ENCODE assay signal across 15 cellular contexts in genomic region chr4:156778606-156779005, GRCh38.
DNase-seq lines count a peak whose midpoint lies in the region; ATAC-seq, FAIRE-seq and TF ChIP-seq lines count a peak whose summit lies in the region.
"Had no signal": no experiment of that assay in that cellular context is flagged by ENCODE, and none has a peak within 500 bp of the region (broad histone marks: within the 10 kb centered on the region; RNA-seq: fewer than 3 reads in every experiment).

No MANE protein-coding gene starts in this region.

- intact Hi-C loops in mammary epithelial cell (cut with micrococcal nuclease): loop anchor here (1.0 to 10.0 kb wide), 3 partner anchors 20 to 184 kb away; no protein-coding TSS in a partner anchor
- intact Hi-C loops in HepG2 (cut with micrococcal nuclease; ENCODE audit: unreplicated experiment): loop anchor here (2.0 kb wide), 1 partner anchor 14 kb away; no protein-coding TSS in a partner anchor

- 73% methylated on average over 1 of the region's 1 CpG for WGBS in mammary epithelial cell (ENCODE audit: low coverage, missing lambda C conversion rate)
- 92% methylated on average over 1 of the region's 1 CpG for WGBS in HepG2 (ENCODE audit: low lambda C conversion rate)

- H3K4me2 ChIP-seq in mammary epithelial cell (ENCODE audit: insufficient read depth, low read depth, low read length) (peak overlapping the region; percentile 14), HepG2 (ENCODE audit: low read depth, low read length) (no peak overlapping the region)

- POLR2A ChIA-PET in HepG2 (lab: Yijun Ruan, JAX): no interaction called here

- TF ChIP-seq CTCF in AG09319 (IDR thresholded peaks at IDR 0.05; ENCODE audit: low read depth, low read length) (no peak), mammary epithelial cell (conservative IDR thresholded peaks at IDR 0.05 in 1 of 2, IDR thresholded peaks at IDR 0.05 in 1 of 2; ENCODE audit: extremely low read depth in 1 of 2, insufficient read depth in 1 of 2, low read depth in 1 of 2, low read length in 2 of 2) (no peak), HepG2 (CRISPR knock-in tag; IDR thresholded peaks at IDR 0.05) (no peak)

- H3K9ac ChIP-seq in mammary epithelial cell (ENCODE audit: insufficient read depth, low read length) (peak overlapping the region; percentile 42), HepG2 (ENCODE audit: insufficient read depth, low read depth, low read length) (no peak overlapping the region)

- H2AFZ ChIP-seq in mammary epithelial cell (ENCODE audit: low read depth, low read length): no peak overlapping the region
- H2AFZ ChIP-seq in HepG2 (ENCODE audit: low read length): no peak overlapping the region

- H3K79me2 ChIP-seq in mammary epithelial cell (ENCODE audit: insufficient read depth, low read length) (peaks cover 38% of the 10 kb centered on the region), HepG2 (ENCODE audit: insufficient read depth, low read length) (no peaks in the 10 kb centered on the region)

- TF ChIP-seq POLR2A in HepG2 (IDR thresholded peaks at IDR 0.05; ENCODE audit: insufficient read depth in 1 of 2, low read depth in 2 of 2, low read length in 2 of 2): no peak

- CTCF ChIA-PET in mammary epithelial cell (lab: Charles Lee; ENCODE audit: low non-redundant PET) (no interaction called here), HepG2 (lab: Yijun Ruan, JAX; ENCODE audit: low intra/inter-chr PET ratio, low total read pairs) (no interaction called here)

- TF ChIP-seq RAD21 in HepG2 (CRISPR knock-in tag; IDR thresholded peaks at IDR 0.05): no peak

- H3K4me1 ChIP-seq in mammary epithelial cell (ENCODE audit: insufficient read depth, low read length) (peaks cover 77% of the 10 kb centered on the region), HepG2 (ENCODE audit: insufficient read depth, low read length) (peaks cover 29% of the 10 kb centered on the region)

- DNase-seq in AG09319 (ENCODE audit: extremely low read depth, low read depth): peak; percentile 59
- peak; percentile 46 for DNase-seq in HS-5 (ENCODE audit: low read depth)
- peak; percentile 71 for DNase-seq in mammary epithelial cell
- peak; percentile 45 for DNase-seq in HepG2 (ENCODE audit: low spot score)
- DNase-seq in NCI-H128 (lab: John Stamatoyannopoulos, UW; ENCODE audit: unreplicated experiment): no peak
- no peak for DNase-seq in GF-D8 (lab: John Stamatoyannopoulos, UW)
- DNase-seq: activated CD4-positive, alpha-beta memory T cell treated with anti-CD3 and anti-CD28 coated beads for 36 hours; activated gamma-delta T cell; C1 segment of cervical spinal cord; erythroblast; MG63 had no signal

- BruUV-seq in mammary epithelial cell (replicated peaks; lab: Mats Ljungman, UMichigan) (no TSS peak), HepG2 (replicated peaks; lab: Mats Ljungman, UMichigan) (no TSS peak)

- H3K27ac ChIP-seq in mammary epithelial cell (ENCODE audit: insufficient read depth, low read depth, low read length): peak overlapping the region; percentile 98
- H3K27ac ChIP-seq in HepG2 (ENCODE audit: extremely low read length, insufficient read depth, low read length): peak overlapping the region; percentile 20

- in situ Hi-C loops in mammary epithelial cell (cut with MboI; ENCODE audit: low sequenced_read_pairs in 2 of 2): loop anchor here in 1 of 2 donors (10.0 kb wide), 1 partner anchor 304 kb away; no protein-coding TSS in a partner anchor
- in situ Hi-C loops in HepG2 (cut with HindIII; ENCODE audit: extremely low pct_ligation_motif_present, low pct_unique_long_range_greater_than_20kb): no loop called here

- H3K9me3 ChIP-seq in mammary epithelial cell (replicated peaks; ENCODE audit: insufficient read depth, low read length) (no peaks in the 10 kb centered on the region), HepG2 (ENCODE audit: low read length) (no peaks in the 10 kb centered on the region)
- H3K9me3 ChIP-seq: MG63 had no signal

- H3K4me3 ChIP-seq in mammary epithelial cell (replicated peaks in 1 of 3; ENCODE audit: insufficient read depth in 1 of 3, low read depth in 2 of 3, low read length in 3 of 3) (no peak overlapping the region), HepG2 (replicated peaks in 1 of 3; ENCODE audit: insufficient read depth in 1 of 3, low read depth in 2 of 3, low read length in 3 of 3) (no peak overlapping the region)
- H3K4me3 ChIP-seq: MG63 had no signal

- H3K27me3 ChIP-seq in mammary epithelial cell (ENCODE audit: insufficient read depth, low read length) (no peaks in the 10 kb centered on the region), HepG2 (ENCODE audit: control insufficient read depth in 1 of 2, insufficient read depth in 2 of 2, low read length in 2 of 2) (no peaks in the 10 kb centered on the region)
- H3K27me3 ChIP-seq: MG63 had no signal

- H4K20me1 ChIP-seq in mammary epithelial cell (ENCODE audit: insufficient read depth, low read length): no peaks in the 10 kb centered on the region
- no peaks in the 10 kb centered on the region for H4K20me1 ChIP-seq in HepG2 (ENCODE audit: insufficient read depth, low read length)

- no peak for ATAC-seq in HepG2
- no peak for ATAC-seq in GM21723 (IDR thresholded peaks at IDR 0.05; ENCODE audit: unreplicated experiment)
- ATAC-seq in HG03378 (IDR thresholded peaks at IDR 0.05; ENCODE audit: unreplicated experiment): no peak
- ATAC-seq: sciatic nerve had no signal

- H3K36me3 ChIP-seq in mammary epithelial cell (ENCODE audit: insufficient read depth, low read length) (peaks cover 3% of the 10 kb centered on the region), HepG2 (replicated peaks in 1 of 2; ENCODE audit: control insufficient read depth in 1 of 2, insufficient read depth in 2 of 2, low read length in 2 of 2) (no peaks in the 10 kb centered on the region; a peak in 1 of 5 replicates)

- no peak for FAIRE-seq in HepG2 (lab: Jason Lieb, UNC)
- FAIRE-seq: G401.6 had no signal

- dilution Hi-C loops in mammary epithelial cell (cut with HindIII; ENCODE audit: low sequenced_read_pairs): no loop called here

- TF ChIP-seq EP300 in HepG2 (IDR thresholded peaks at IDR 0.05; ENCODE audit: low read depth in 2 of 2, low read length in 2 of 2) (no peak), HepG2 (CRISPR knock-in tag; IDR thresholded peaks at IDR 0.05; ENCODE audit: borderline replicate concordance) (no peak)

TF ChIP-seq in HepG2, 621 proteins besides CTCF, POLR2A, EP300 and RAD21 (continues in another document):
- TF ChIP-seq ZBTB40 (IDR thresholded peaks at IDR 0.05) (peak; percentile 69), ZBTB40 (CRISPR knock-in tag; IDR thresholded peaks at IDR 0.05) (no peak), MZF1 (CRISPR knock-in tag; IDR thresholded peaks at IDR 0.05; ENCODE audit: borderline replicate concordance) (no peak), FOXK1 (CRISPR knock-in tag; IDR thresholded peaks at IDR 0.05; ENCODE audit: borderline replicate concordance, low read depth) (no peak), SALL1 (CRISPR knock-in tag; IDR thresholded peaks at IDR 0.05) (no peak)

Comparison
In these comparisons a context has a peak if more than half of its experiments do, and no peak if none do; other contexts are left out.
1. DNase-seq: peak in AG09319 (single experiment), HS-5 (single experiment), mammary epithelial cell (single experiment) and HepG2 (single experiment); none in NCI-H128 (single experiment) and GF-D8 (single experiment).